ENCODE assay signal across 8 cellular contexts in the genomic region with DNA sequence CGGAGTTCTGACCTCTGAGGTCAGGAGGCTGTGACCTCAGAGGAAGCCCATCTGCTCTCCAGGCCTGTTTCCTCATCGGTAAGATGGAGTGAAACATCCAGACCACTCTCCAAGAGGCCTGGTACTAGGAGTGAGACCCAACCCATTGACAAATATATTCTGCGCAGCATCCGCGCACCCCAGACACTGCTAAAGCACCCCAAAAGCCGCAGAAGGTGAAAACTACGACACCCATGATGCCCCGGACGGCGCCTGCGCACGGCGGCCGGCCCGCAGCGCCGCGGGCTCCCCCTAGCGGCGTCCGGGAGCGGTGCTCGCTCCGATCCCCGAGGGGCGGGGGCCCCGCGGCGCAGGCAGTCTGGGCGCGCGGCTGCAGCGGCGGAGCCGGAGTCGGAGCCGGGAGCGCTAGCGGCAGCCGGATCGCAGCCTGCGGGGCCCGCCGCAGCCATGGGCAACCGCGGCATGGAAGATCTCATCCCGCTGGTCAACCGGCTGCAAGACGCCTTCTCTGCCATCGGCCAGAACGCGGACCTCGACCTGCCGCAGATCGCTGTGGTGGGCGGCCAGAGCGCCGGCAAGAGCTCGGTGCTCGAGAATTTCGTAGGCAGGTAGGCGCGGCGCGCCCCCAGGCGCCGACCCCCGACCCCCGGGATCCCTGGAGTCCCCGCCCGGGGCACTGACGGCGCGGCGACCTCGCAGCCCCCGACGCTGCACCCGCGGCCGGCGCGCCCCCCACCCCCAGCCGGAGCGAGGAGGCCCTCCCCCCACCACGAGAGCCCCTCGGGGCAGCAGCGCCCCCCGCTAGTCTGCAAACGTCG. TPM values are rescaled to one million over a fixed set of nuclear protein-coding genes. Genes with fewer than 3 reads are reported as not detected.
DNase-seq lines count a peak whose midpoint lies in the region; ATAC-seq and TF ChIP-seq lines count a peak whose summit lies in the region.

Gene DNM1 (plus strand): TSS at position 356 of the 818 bp plus-strand sequence. CDS start 92 bp downstream, at position 448.

- peak within 1 kb of the TSS; percentile 8 to 90 (median 68) for H3K27ac Mint-ChIP-seq in naive thymus-derived CD8-positive, alpha-beta T cell

- no peaks in the 10 kb centered on the region for H3K9me3 Mint-ChIP-seq in naive thymus-derived CD8-positive, alpha-beta T cell

- DNase-seq in AML-193 (lab: John Stamatoyannopoulos, UW) (peak; percentile 47 to 52), Panc1 (ENCODE audit: low read depth, low spot score) (no peak), fibroblast of peridontal ligament (ENCODE audit: extremely low read depth) (peak; percentile 36)
- DNase-seq in activated T-helper 1 cell treated with anti-CD3 and anti-CD28 coated beads, Interleukin-2, amount 50 U/mL, for 16 hours (ENCODE audit: low read depth in 1 of 2, low spot score in 1 of 2), result peak; percentile 32 to 62
- peak; percentile 57 to 83 (median 76) for DNase-seq in naive thymus-derived CD8-positive, alpha-beta T cell
- DNase-seq in stimulated activated naive CD4-positive, alpha-beta T cell (lab: John Stamatoyannopoulos, UW), result peak; percentile 35 to 80 (median 64)

- H3K4me1 Mint-ChIP-seq in naive thymus-derived CD8-positive, alpha-beta T cell, result peaks cover 8 to 9% (median 8%) of the 10 kb centered on the region in 4 donors

- in situ Hi-C loops in Panc1 (cut with HindIII; ENCODE audit: low pct_unique_long_range_greater_than_20kb, low sequenced_read_pairs), result no loop called here

- intact Hi-C loops in Panc1 (cut with micrococcal nuclease; ENCODE audit: unreplicated experiment), result no loop called here

- peak; percentile 97 for TF ChIP-seq CTCF in Panc1 (IDR thresholded peaks at IDR 0.05)

- peaks cover 2% of the 10 kb centered on the region; the same call in 1 of the 2 replicates for H3K4me1 ChIP-seq in Panc1 (ENCODE audit: control insufficient read depth, insufficient read depth, low read length)

- POLR2A ChIA-PET in Panc1 (lab: Charles Lee), result no interaction called here
- POLR2A ChIA-PET in naive thymus-derived CD8-positive, alpha-beta T cell (lab: Charles Lee), result interaction anchor here (0.6 to 1.0 kb wide), 2 partner anchors 12 to 44 kb away, joined by 3 read pairs; partner anchors contain the start of gene CIZ1

- peaks cover 0 to 14% (median 5%) of the 10 kb centered on the region in 5 donors for H3K27me3 Mint-ChIP-seq in naive thymus-derived CD8-positive, alpha-beta T cell

- peak within 1 kb of the TSS; percentile 66 to 89 (median 80) for H3K4me3 Mint-ChIP-seq in naive thymus-derived CD8-positive, alpha-beta T cell

- ATAC-seq in GM19035 (IDR thresholded peaks at IDR 0.05; ENCODE audit: unreplicated experiment) (peak; percentile 82), HG03565 (IDR thresholded peaks at IDR 0.05; ENCODE audit: unreplicated experiment) (peak; percentile 75), Panc1 (peak; percentile 86)
- peak; percentile 92 to 93 for ATAC-seq in naive thymus-derived CD8-positive, alpha-beta T cell

- H3K9me3 ChIP-seq in Panc1 (ENCODE audit: control insufficient read depth, insufficient read depth, low read depth, low read length), result no peaks in the 10 kb centered on the region

- BruUV-seq in Panc1 (replicated peaks; lab: Mats Ljungman, UMichigan), result no TSS peak

- no peaks in the 10 kb centered on the region for H3K36me3 Mint-ChIP-seq in naive thymus-derived CD8-positive, alpha-beta T cell

- H3K27me3 ChIP-seq in Panc1 (ENCODE audit: control insufficient read depth, insufficient read depth, low read length), result no peaks in the 10 kb centered on the region

- CTCF ChIA-PET in Panc1 (lab: Charles Lee), result no interaction called here

- H3K4me3 ChIP-seq in Panc1 (ENCODE audit: low read depth in 2 of 2, low read length in 2 of 2), result peak within 1 kb of the TSS; percentile 48 to 53

- H3K36me3 ChIP-seq in Panc1 (ENCODE audit: control insufficient read depth, insufficient read depth, low read length), result no peaks in the 10 kb centered on the region

- peak within 1 kb of the TSS; percentile 39; the same call in 1 of the 2 replicates for H3K27ac ChIP-seq in Panc1 (ENCODE audit: low read length)

RNA-seq across cellular contexts. Expression of gene DNM1, which starts in this region (rescaled TPM):
- total RNA-seq in Panc1 (2021; ENCODE audit: unreplicated experiment), result 18.7 TPM
- 21.0 TPM for polyA plus RNA-seq in Panc1 (2012; ENCODE audit: insufficient read length)
- total RNA-seq in naive thymus-derived CD8-positive, alpha-beta T cell, result 1 to 10 TPM; 1.1 to 1.5 TPM
- polyA plus RNA-seq in naive thymus-derived CD8-positive, alpha-beta T cell, result under 1 TPM in 2 of 3 donors, not detected in 1; 0.08 to 0.28 TPM
